In the genomic region with DNA sequence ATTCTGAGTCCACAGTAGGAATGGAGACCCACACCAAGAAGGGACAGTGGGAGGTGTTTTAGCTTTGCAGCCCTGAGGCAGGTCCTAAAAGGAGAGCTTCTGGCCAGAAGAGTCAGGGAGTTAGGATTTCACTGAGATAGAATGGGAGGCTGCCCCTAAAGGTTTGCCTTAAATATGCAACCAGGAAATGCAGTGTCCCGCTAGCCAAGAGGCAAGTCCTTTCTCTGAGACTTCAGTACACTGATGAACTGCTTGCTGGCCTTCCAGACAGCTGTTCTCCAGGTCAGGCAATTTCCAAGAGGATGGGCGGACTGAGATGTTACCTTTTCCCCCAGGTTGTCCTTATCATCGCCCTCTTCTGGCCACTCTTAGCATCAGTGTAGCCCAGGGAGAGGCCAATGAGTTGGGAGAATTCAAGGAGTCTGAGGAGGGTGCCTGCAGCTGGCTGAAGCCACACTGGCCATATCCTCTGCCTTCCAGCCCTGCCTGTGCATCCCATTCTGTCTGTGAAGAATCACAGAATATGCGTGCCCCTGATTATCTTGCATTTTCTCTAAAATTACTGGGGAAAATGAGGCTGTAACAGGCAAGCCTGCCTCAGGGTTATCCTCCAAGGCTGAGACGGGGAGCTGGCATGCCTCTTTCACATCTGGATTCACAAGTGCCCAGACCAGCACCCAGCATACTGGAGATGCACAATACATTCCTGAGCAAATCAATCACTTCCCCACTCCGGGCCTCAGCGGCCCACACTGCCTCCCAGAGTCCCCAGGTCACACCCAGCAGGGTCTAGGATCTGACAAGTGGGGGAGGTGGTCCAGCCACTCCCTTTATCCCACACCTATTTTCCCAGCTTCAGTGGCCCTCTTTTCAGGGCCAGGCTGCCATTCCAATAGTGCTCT, we compare ENCODE assay signal across 1 cellular context.
A peak's percentile ranks its signal among the peaks of the same experiment; 100 is the strongest.
TF ChIP-seq lines count a peak whose summit lies in the region.

No MANE protein-coding gene starts in this region.

TF ChIP-seq in H1, 55 proteins besides CTCF, POLR2A, EP300 and RAD21:
- no peak for TF ChIP-seq CEBPB (IDR thresholded peaks at IDR 0.05; ENCODE audit: low read depth, low read length)
- TF ChIP-seq CREB1 (IDR thresholded peaks at IDR 0.05): 0 out of 2 replicates have a peak, but pooled peaks have one; percentile 33
